ENCODE assay signal across 20 cellular contexts in genomic region chr2:24334245-24334633, GRCh38. TPM values are rescaled to one million over a fixed set of nuclear protein-coding genes. Genes with fewer than 3 reads are reported as not detected.
DNase-seq lines count a peak whose midpoint lies in the region; ATAC-seq and TF ChIP-seq lines count a peak whose summit lies in the region.
"Had no signal": no experiment of that assay in that cellular context is flagged by ENCODE, and none has a peak within 500 bp of the region (broad histone marks: within the 10 kb centered on the region; RNA-seq: fewer than 3 reads in every experiment).

No MANE protein-coding gene starts in this region.

- no peaks in the 10 kb centered on the region for H3K27me3 Mint-ChIP-seq in HFFc6 (ENCODE audit: insufficient read depth)

- no peak overlapping the region for H3K4me3 Mint-ChIP-seq in HFFc6
- H3K4me3 Mint-ChIP-seq: activated CD8-positive, alpha-beta T cell treated with anti-CD3 and anti-CD28 coated beads, Interleukin-2, amount 10 ng/mL, durations not matched to agents 7 days and 5 days had no signal

- no peak for TF ChIP-seq POLR2A in adrenal gland (IDR thresholded peaks at IDR 0.05)

- H3K27ac ChIP-seq in adrenal gland, result peak overlapping the region in 2 of 5 donors; percentile 24 to 28
- H3K27ac ChIP-seq: ascending aorta, stomach had no signal

- H3K9me3 Mint-ChIP-seq in HFFc6, result no peaks in the 10 kb centered on the region
- H3K9me3 Mint-ChIP-seq: activated T-helper 2 cell treated with anti-CD3 and anti-CD28 coated beads, Interferon-gamma antibody, Interleukin-2, Interleukin-4, amounts not matched to agents 10 μg/mL and 5 μg/mL and 100 μg/mL, durations not matched to agents 14 hours and 24 hours and 36 hours had no signal

- peak; percentile 32 for ATAC-seq in sciatic nerve
- no peak for ATAC-seq in HG03045 (IDR thresholded peaks at IDR 0.05; ENCODE audit: unreplicated experiment)
- no peak for ATAC-seq in HG03520 (IDR thresholded peaks at IDR 0.05; ENCODE audit: unreplicated experiment)
- ATAC-seq: activated CD8-positive, alpha-beta T cell treated with anti-CD3 and anti-CD28 coated beads, Interleukin-2, amount 10 ng/mL, durations not matched to agents 7 days and 5 days; mucosa of descending colon had no signal

- no peaks in the 10 kb centered on the region for H3K9me3 ChIP-seq in adrenal gland (replicated peaks in 1 of 3)
- H3K9me3 ChIP-seq: ascending aorta, mucosa of descending colon, spleen, stomach had no signal

- TF ChIP-seq CTCF in adrenal gland (IDR thresholded peaks at IDR 0.05) (no peak), HFFc6 (IDR thresholded peaks at IDR 0.05) (no peak)

- no peak overlapping the region for H3K27ac Mint-ChIP-seq in HFFc6
- H3K27ac Mint-ChIP-seq: activated CD8-positive, alpha-beta T cell treated with anti-CD3 and anti-CD28 coated beads, Interleukin-2, amount 10 ng/mL, durations not matched to agents 7 days and 5 days; activated T-helper 2 cell treated with anti-CD3 and anti-CD28 coated beads, Interferon-gamma antibody, Interleukin-2, Interleukin-4, amounts not matched to agents 10 μg/mL and 5 μg/mL and 100 μg/mL, durations not matched to agents 14 hours and 24 hours and 36 hours had no signal

- no peaks in the 10 kb centered on the region for H3K27me3 ChIP-seq in adrenal gland
- H3K27me3 ChIP-seq: ascending aorta, spleen, stomach had no signal

- H3K4me1 ChIP-seq in adrenal gland (replicated peaks in 1 of 2), result peaks cover 5 to 60% of the 10 kb centered on the region in 2 donors

- intact Hi-C loops in adrenal gland (cut with DNase I), result no loop called here
- intact Hi-C loops in sciatic nerve (cut with DNase I), result no loop called here

- H3K36me3 ChIP-seq in adrenal gland (replicated peaks in 1 of 2), result no peaks in the 10 kb centered on the region
- H3K36me3 ChIP-seq: ascending aorta, spleen, stomach had no signal

- H3K4me1 Mint-ChIP-seq in HFFc6 (ENCODE audit: low read depth), result no peaks in the 10 kb centered on the region

- H3K36me3 Mint-ChIP-seq in HFFc6 (ENCODE audit: low read depth), result peaks cover 7% of the 10 kb centered on the region; the same call in 1 of the 2 replicates

- DNase-seq in GF-D8 (lab: John Stamatoyannopoulos, UW) (peak; percentile 23), adrenal gland (peak in 4 of 7 donors; percentile 15 to 60 (median 47)), fibroblast of the conjunctiva (ENCODE audit: low read depth) (peak; percentile 22), sciatic nerve (ENCODE audit: low spot score) (no peak), HFFc6 (no peak), NCI-H187 treated with DMSO at 0.1 percent for 48 hours (lab: John Stamatoyannopoulos, UW) (no peak)
- DNase-seq: activated CD8-positive, alpha-beta T cell treated with anti-CD3 and anti-CD28 coated beads, Interleukin-2, amount 10 ng/mL, durations not matched to agents 7 days and 5 days; effector memory CD4-positive, alpha-beta T cell; glutamatergic neuron; MM.1S; mucosa of descending colon; NCI-H2081; NCI-H69; occipital lobe; spleen; stomach had no signal

- 55 to 71% (median 59%) methylated on average over 8 to 9 of the region's 9 CpGs for WGBS in adrenal gland, 4 donors

- no peak overlapping the region for H3K4me3 ChIP-seq in adrenal gland
- H3K4me3 ChIP-seq: ascending aorta, mucosa of descending colon, spleen, stomach had no signal

RNA-seq across cellular contexts. Expression of gene ITSN2, which starts 26.1 kb away (rescaled TPM):
- total RNA-seq in adrenal gland (100 to 1,000 TPM in 1 of 8 donors, 10 to 100 TPM in 7; 36.6 to 108 (median 63.1) TPM), sciatic nerve (75.3 TPM)
- polyA plus RNA-seq in adrenal gland, result 10 to 100 TPM; 39.2 to 63.2 (median 39.3) TPM
- total RNA-seq in HFFc6 (2021; fragmentation: NEBNext Ultra II Directional; extraction: Animal tissue kit (Norgen Biotek cat#: 25700)), result 10 to 100 TPM; 26.2 to 32.3 (median 29.5) TPM

Comparison
In these comparisons a context has a peak if more than half of its experiments do, and no peak if none do; other contexts are left out.
1. DNase-seq: peak in GF-D8 (single experiment), adrenal gland (4 of 7) and fibroblast of the conjunctiva (single experiment); none in sciatic nerve (single experiment), HFFc6 (single experiment) and NCI-H187 treated with DMSO at 0.1 percent for 48 hours (single experiment).